ENCODE assay signal across 25 cellular contexts in the genomic region with DNA sequence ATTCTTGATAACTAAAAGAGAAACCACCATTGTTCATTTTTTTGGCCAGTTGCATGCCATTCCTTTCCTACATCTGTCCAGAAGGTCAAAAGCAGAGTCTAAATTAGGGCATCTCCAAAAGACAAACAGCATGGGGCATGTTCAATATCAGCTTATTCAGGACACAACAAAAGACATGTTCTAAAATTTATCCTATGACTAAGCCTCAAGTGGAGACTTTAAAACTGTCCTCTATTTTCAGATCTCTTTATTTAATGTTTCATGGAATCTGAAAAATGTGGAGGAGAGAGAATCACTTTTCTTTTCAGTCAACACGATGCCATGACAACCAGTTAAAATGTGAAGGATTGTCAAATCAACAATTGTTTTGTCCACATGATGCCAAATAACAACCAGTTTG.
DNase-seq lines count a peak whose midpoint lies in the region; TF ChIP-seq lines count a peak whose summit lies in the region.
"Had no signal": no experiment of that assay in that cellular context is flagged by ENCODE, and none has a peak within 500 bp of the region (broad histone marks: within the 10 kb centered on the region; RNA-seq: fewer than 3 reads in every experiment).

No MANE protein-coding gene starts in this region.

- CTCF ChIA-PET in GM10248 (lab: Yijun Ruan, JAX) = no interaction called here

- WGBS in mesendoderm (ENCODE audit: extremely low coverage, insufficient coverage, low lambda C conversion rate) = no CpG with 5 or more reads among the region's 1 CpG

- H4K8ac ChIP-seq in mesendoderm (ENCODE audit: low read depth, low read length) = no peak overlapping the region

- no peak overlapping the region for H3K4me2 ChIP-seq in neural cell (ENCODE audit: low read length)
- no peak overlapping the region for H3K4me2 ChIP-seq in mesendoderm (ENCODE audit: low read length)

- H3K56ac ChIP-seq in mesendoderm (ENCODE audit: low read length) = no peak overlapping the region

- no peak overlapping the region for H2BK15ac ChIP-seq in mesendoderm (replicated peaks; ENCODE audit: low read depth)

- no peak for TF ChIP-seq RAD21 in neural cell (conservative IDR thresholded peaks at IDR 0.05)

- H4K20me1 ChIP-seq in neural cell (ENCODE audit: insufficient read depth) = no peaks in the 10 kb centered on the region

- no peak overlapping the region for H3K9ac ChIP-seq in neural cell (ENCODE audit: low read length)
- no peak overlapping the region for H3K9ac ChIP-seq in mesendoderm (ENCODE audit: low read length)
- H3K9ac ChIP-seq: GM23248 had no signal

- H3K4me3 ChIP-seq in neural cell (ENCODE audit: low read length) (no peak overlapping the region), mesendoderm (ENCODE audit: low read length) (no peak overlapping the region)
- H3K4me3 ChIP-seq in effector memory CD4-positive, alpha-beta T cell (ENCODE audit: insufficient read depth, low read depth, low read length, poor library complexity, severe bottlenecking) = no peak overlapping the region
- H3K4me3 ChIP-seq: GM23248, K562 had no signal

- no peaks in the 10 kb centered on the region for H3K27me3 ChIP-seq in neural cell (ENCODE audit: insufficient read depth, low read depth, low read length)
- no peaks in the 10 kb centered on the region for H3K27me3 ChIP-seq in mesendoderm (ENCODE audit: insufficient read depth, low read length, poor library complexity)
- no peaks in the 10 kb centered on the region for H3K27me3 ChIP-seq in effector memory CD4-positive, alpha-beta T cell (replicated peaks; ENCODE audit: control insufficient read depth, insufficient read depth, low read length, poor library complexity, severe bottlenecking)

- H3K79me2 ChIP-seq in neural cell (replicated peaks; ENCODE audit: insufficient read depth, low read length) = no peaks in the 10 kb centered on the region
- no peaks in the 10 kb centered on the region for H3K79me2 ChIP-seq in mesendoderm (ENCODE audit: control insufficient read depth, insufficient read depth, low read length)

- TF ChIP-seq CTCF in neural cell (IDR thresholded peaks at IDR 0.05; ENCODE audit: poor library complexity, severe bottlenecking) = no peak
- no peak for TF ChIP-seq CTCF in GM10248 (IDR thresholded peaks at IDR 0.05; ENCODE audit: control extremely low read depth, extremely low read depth, low read depth, missing control alignments)

- H2AFZ ChIP-seq in neural cell (ENCODE audit: low read depth, low read length) = no peak overlapping the region
- H2AFZ ChIP-seq: GM23248 had no signal

- peak; percentile 7 for DNase-seq in AG08395 (ENCODE audit: low spot score)
- DNase-seq in LHCN-M2 (ENCODE audit: low read depth) = peak; percentile 8
- DNase-seq in fibroblast of peridontal ligament (ENCODE audit: extremely low read depth) = peak; percentile 18
- no peak for DNase-seq in mesendoderm
- DNase-seq in GM10248 (ENCODE audit: extremely low spot score) = no peak
- no peak for DNase-seq in effector memory CD4-positive, alpha-beta T cell
- DNase-seq in NCI-H748 treated with DMSO at 0.1 percent for 48 hours (lab: John Stamatoyannopoulos, UW) = no peak
- DNase-seq: C1 segment of cervical spinal cord; CD8-positive, alpha-beta T cell; DND-41; GM23248; H9; HFFc6; Kasumi-1; MV-4-11; NCI-H1105 treated with DMSO at 0.1 percent for 48 hours; NCI-H146; NCI-H1930; NCI-H2107; NCI-H446; NCI-H526; SHP77 had no signal

- no peak overlapping the region for H3K23ac ChIP-seq in mesendoderm (ENCODE audit: low read length)

- H4K5ac ChIP-seq in mesendoderm (ENCODE audit: low read length) = no peak overlapping the region

- H3K27ac ChIP-seq in neural cell (ENCODE audit: low read length) (no peak overlapping the region), mesendoderm (ENCODE audit: low read depth, low read length) (no peak overlapping the region)
- H3K27ac ChIP-seq in effector memory CD4-positive, alpha-beta T cell (ENCODE audit: insufficient read depth, low read length, poor library complexity, severe bottlenecking) = no peak overlapping the region
- H3K27ac ChIP-seq: GM23248, RWPE1 had no signal

- no peaks in the 10 kb centered on the region for H3F3A ChIP-seq in neural cell (ENCODE audit: insufficient read depth, low read length, poor library complexity, severe bottlenecking)

- TF ChIP-seq EP300 in neural cell (conservative IDR thresholded peaks at IDR 0.05; ENCODE audit: poor library complexity, severe bottlenecking) = no peak

- H3K79me1 ChIP-seq in mesendoderm (ENCODE audit: low read length) = no peaks in the 10 kb centered on the region

- no peaks in the 10 kb centered on the region for H3K9me3 ChIP-seq in neural cell (ENCODE audit: low read length)
- no peaks in the 10 kb centered on the region for H3K9me3 ChIP-seq in effector memory CD4-positive, alpha-beta T cell (ENCODE audit: control insufficient read depth, low read length)

- H3K36me3 ChIP-seq in neural cell (ENCODE audit: insufficient read depth, low read length) (no peaks in the 10 kb centered on the region), mesendoderm (ENCODE audit: control insufficient read depth, insufficient read depth, low read length) (no peaks in the 10 kb centered on the region)
- no peaks in the 10 kb centered on the region for H3K36me3 ChIP-seq in effector memory CD4-positive, alpha-beta T cell (ENCODE audit: control insufficient read depth, insufficient read depth, low read length)

- no peaks in the 10 kb centered on the region for H3K9me2 ChIP-seq in neural cell (ENCODE audit: insufficient read depth, low read length)

- no peak overlapping the region for H2BK120ac ChIP-seq in mesendoderm (ENCODE audit: low read depth, low read length)

- no peak overlapping the region for H2AK5ac ChIP-seq in mesendoderm (ENCODE audit: low read length)

- H3K4ac ChIP-seq in mesendoderm (ENCODE audit: low read depth, low read length) = no peak overlapping the region

- POLR2A ChIA-PET in GM10248 (lab: Yijun Ruan, JAX) = no interaction called here

- H3K4me1 ChIP-seq in mesendoderm (ENCODE audit: control insufficient read depth, low read depth, low read length) = no peaks in the 10 kb centered on the region
- no peaks in the 10 kb centered on the region for H3K4me1 ChIP-seq in effector memory CD4-positive, alpha-beta T cell (ENCODE audit: control insufficient read depth, insufficient read depth, low read length, poor library complexity, severe bottlenecking)

- no peak overlapping the region for H2BK5ac ChIP-seq in mesendoderm (ENCODE audit: low read length)

- H3K18ac ChIP-seq in mesendoderm (ENCODE audit: low read length) = no peak overlapping the region

TF ChIP-seq in neural cell, 6 proteins besides CTCF, POLR2A, EP300 and RAD21:
- TF ChIP-seq TAF1 (IDR thresholded peaks at IDR 0.05; ENCODE audit: low read depth) (no peak), POLR2AphosphoS5 (IDR thresholded peaks at IDR 0.05) (peak; percentile 24)
TF ChIP-seq in neural cell: peak in this region for 1.

Comparison
In these comparisons a context has a peak if more than half of its experiments do, and no peak if none do; other contexts are left out.
1. DNase-seq: peak in AG08395 (single experiment), LHCN-M2 (single experiment) and fibroblast of peridontal ligament (single experiment); none in mesendoderm (single experiment), GM10248 (single experiment), effector memory CD4-positive, alpha-beta T cell (0 of 3) and NCI-H748 treated with DMSO at 0.1 percent for 48 hours (single experiment).